19 cellular contexts compared by ENCODE assay signal in genomic region chr6:126041516-126042447, GRCh38. TPM values are rescaled to one million over a fixed set of nuclear protein-coding genes. Genes with fewer than 3 reads are reported as not detected.
A peak's percentile ranks its signal among the peaks of the same experiment; 100 is the strongest.
DNase-seq lines count a peak whose midpoint lies in the region; ATAC-seq and TF ChIP-seq lines count a peak whose summit lies in the region.
"Had no signal": no experiment of that assay in that cellular context is flagged by ENCODE, and none has a peak within 500 bp of the region (broad histone marks: within the 10 kb centered on the region; RNA-seq: fewer than 3 reads in every experiment).

No MANE protein-coding gene starts in this region.

- H3K9ac ChIP-seq in GM23248, result no peak overlapping the region

- DNase-seq in GM23248 (no peak), body of pancreas (no peak), kidney tubule cell (ENCODE audit: low spot score) (peak; percentile 8), testis (no peak), OCI-M1 (lab: John Stamatoyannopoulos, UW) (no peak), NCI-H226 (no peak), NCI-H1048 (lab: John Stamatoyannopoulos, UW) (no peak)
- DNase-seq: activated CD4-positive, alpha-beta T cell treated with anti-CD3 and anti-CD28 coated beads, Interleukin-2, amount 50 U/mL, for 4 hours; activated naive CD8-positive, alpha-beta T cell treated with anti-CD3 and anti-CD28 coated beads for 36 hours; activated T-cell treated with anti-CD3 and anti-CD28 coated beads, Interleukin-2, amount 50 U/mL, for 24 hours; DMS 273 treated with DMSO at 0.1 percent for 48 hours; midbrain; NCI-H1436; NCI-H524; ovary; stimulated activated CD4-positive, alpha-beta T cell treated with anti-CD3 and anti-CD28 coated beads, Interleukin-12 subunit alpha, Interleukin-12 subunit beta, amount 100 ng/mL, for 4 hours; stimulated activated naive CD8-positive, alpha-beta T cell treated with anti-CD3 and anti-CD28 coated beads, Interleukin-15, Interleukin-2, amounts not matched to agents 100 U/mL and 50 U/mL, for 24 hours had no signal

- TF ChIP-seq POLR2A in body of pancreas (IDR thresholded peaks at IDR 0.05) (no peak), testis (IDR thresholded peaks at IDR 0.05) (no peak)

- no peaks in the 10 kb centered on the region for H3K79me2 ChIP-seq in GM23248 (ENCODE audit: insufficient read depth)

- ATAC-seq in body of pancreas, result no peak
- no peak for ATAC-seq in HG03432 (IDR thresholded peaks at IDR 0.05; ENCODE audit: unreplicated experiment)
- ATAC-seq: stimulated activated naive CD8-positive, alpha-beta T cell treated with anti-CD3 and anti-CD28 coated beads, Interleukin-15, Interleukin-2, amounts not matched to agents 100 U/mL and 50 U/mL, for 24 hours had no signal

- in situ Hi-C loops in GM23248 (cut with MboI), result loop anchor here (25.0 kb wide), 2 partner anchors 621 to 1071 kb away; partner anchors contain the start of gene RSPO3

- intact Hi-C loops in body of pancreas (cut with DNase I) (no loop called here), testis (cut with DNase I; ENCODE audit: low total_unique reads) (no loop called here)

- H3K4me1 ChIP-seq in GM23248 (ENCODE audit: insufficient read depth) (peaks cover 44% of the 10 kb centered on the region), body of pancreas (peaks cover 18% of the 10 kb centered on the region), testis (peaks cover 4% of the 10 kb centered on the region)

- peak overlapping the region; percentile 48 for H3K4me2 ChIP-seq in GM23248 (ENCODE audit: unreplicated experiment)

- H3K27me3 ChIP-seq in GM23248 (replicated peaks; ENCODE audit: insufficient read depth), result no peaks in the 10 kb centered on the region
- H3K27me3 ChIP-seq in body of pancreas, result no peaks in the 10 kb centered on the region
- no peaks in the 10 kb centered on the region for H3K27me3 ChIP-seq in testis
- H3K27me3 ChIP-seq: ovary had no signal

- no peaks in the 10 kb centered on the region for H4K20me1 ChIP-seq in GM23248 (ENCODE audit: insufficient read depth)

- H2AFZ ChIP-seq in GM23248, result no peak overlapping the region

- WGBS in GM23248 (ENCODE audit: low coverage in 1 of 2, low lambda C conversion rate in 2 of 2, missing lambda C conversion rate in 2 of 2), 2 experiments, result 93 to 95% methylated on average over 2 of the region's 2 CpGs
- 84 to 85% methylated on average over 2 of the region's 2 CpGs for WGBS in body of pancreas, 2 donors
- 53 to 60% methylated on average over 2 of the region's 2 CpGs for WGBS in testis, 2 donors

- H3F3A ChIP-seq in GM23248 (ENCODE audit: insufficient read depth), result peaks cover 41% of the 10 kb centered on the region

- TF ChIP-seq CTCF in body of pancreas (IDR thresholded peaks at IDR 0.05) (no peak), testis (IDR thresholded peaks at IDR 0.05) (no peak)

- no peaks in the 10 kb centered on the region for H3K9me3 ChIP-seq in GM23248 (ENCODE audit: low read depth)
- no peaks in the 10 kb centered on the region for H3K9me3 ChIP-seq in body of pancreas
- H3K9me3 ChIP-seq in testis, result no peaks in the 10 kb centered on the region
- H3K9me3 ChIP-seq: ovary had no signal

- H3K4me3 ChIP-seq in GM23248, result no peak overlapping the region
- no peak overlapping the region for H3K4me3 ChIP-seq in body of pancreas
- no peak overlapping the region for H3K4me3 ChIP-seq in testis
- H3K4me3 ChIP-seq: ovary had no signal

- H3K27ac ChIP-seq in GM23248 (no peak overlapping the region), body of pancreas (peak overlapping the region in 3 of 4 donors; percentile 25 to 83 (median 71)), testis (peak overlapping the region; percentile 42 to 45)
- H3K27ac ChIP-seq: HL-60, ovary had no signal

- H3K36me3 ChIP-seq in GM23248 (ENCODE audit: low read depth) (peaks cover 7% of the 10 kb centered on the region; the same call in 1 of the 2 replicates), body of pancreas (replicated peaks in 1 of 2; ENCODE audit: insufficient read depth in 1 of 2, low read depth in 2 of 2) (no peaks in the 10 kb centered on the region), testis (ENCODE audit: low read depth, missing control alignments) (no peaks in the 10 kb centered on the region)
- H3K36me3 ChIP-seq: ovary had no signal

- H3K9me2 ChIP-seq in GM23248 (ENCODE audit: insufficient read depth), result no peaks in the 10 kb centered on the region

RNA-seq across cellular contexts. Expression of gene TRMT11, which starts 55.4 kb away (rescaled TPM):
- total RNA-seq in GM23248 (2014; rRNA removed; shearing (Covaris generic)), result 19.1 and 24.2 TPM in 2 replicates
- polyA plus RNA-seq in GM23248 (2016; fragmentation: Nextera tagmentation; extraction: Ambion mirVana) (16.0 and 21.0 TPM in 2 replicates), testis (ENCODE audit: insufficient read depth, low read depth, low replicate concordance) (16.1 TPM)
- total RNA-seq in body of pancreas (10 to 100 TPM; 26.5 to 26.7 TPM), testis (10 to 100 TPM; 32.2 to 51.2 TPM)
